In the genomic region with DNA sequence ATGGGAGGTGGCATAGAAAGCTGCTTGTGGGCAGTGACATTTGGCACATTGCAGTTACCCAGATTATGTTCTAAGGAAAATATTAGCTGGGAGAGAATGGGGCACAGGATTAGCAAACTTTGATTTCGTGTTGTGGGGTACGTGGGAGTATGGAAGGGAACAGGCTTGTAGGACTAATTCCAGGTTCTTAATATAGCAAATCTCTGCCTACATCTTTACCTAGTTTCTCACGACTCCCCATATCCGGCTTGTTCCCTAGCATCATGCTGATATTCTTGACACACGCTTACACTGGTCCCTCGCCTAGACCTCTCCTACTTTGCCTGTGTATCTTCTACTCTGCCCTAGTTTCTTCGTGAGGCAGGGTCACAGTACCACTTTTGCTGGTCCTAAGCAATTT, we compare ENCODE assay signal across 22 cellular contexts.
"Had no signal": no experiment of that assay in that cellular context is flagged by ENCODE, and none has a peak within 500 bp of the region (broad histone marks: within the 10 kb centered on the region; RNA-seq: fewer than 3 reads in every experiment).

No MANE protein-coding gene starts in this region.

- H3K27ac ChIP-seq: SJSA1, SK-N-MC had no signal

- H3K27me3 ChIP-seq: MG63, SJSA1 had no signal

- ATAC-seq: HepG2 had no signal

- H3K4me3 ChIP-seq: MG63, SJSA1, SK-N-MC had no signal

- H3K9me3 ChIP-seq: MG63, SJSA1 had no signal

- DNase-seq: IMR-90, Karpas-422, KG1, MG63, NCI-H1092, NCI-H1105 treated with DMSO at 0.1 percent for 48 hours, NCI-H1436, NCI-H187, NCI-H2029, NCI-H2081 treated with DMSO at 0.1 percent for 48 hours, NCI-H2171, NCI-H226, NCI-H446, NCI-H510A, NCI-H524 treated with DMSO at 0.1 percent for 48 hours, NCI-H69, Right ventricle myocardium superior, RPMI8226, SIG-M5 had no signal

- H3K36me3 ChIP-seq: MG63, SJSA1 had no signal
